ENCODE assay signal across 14 cellular contexts in the genomic region with DNA sequence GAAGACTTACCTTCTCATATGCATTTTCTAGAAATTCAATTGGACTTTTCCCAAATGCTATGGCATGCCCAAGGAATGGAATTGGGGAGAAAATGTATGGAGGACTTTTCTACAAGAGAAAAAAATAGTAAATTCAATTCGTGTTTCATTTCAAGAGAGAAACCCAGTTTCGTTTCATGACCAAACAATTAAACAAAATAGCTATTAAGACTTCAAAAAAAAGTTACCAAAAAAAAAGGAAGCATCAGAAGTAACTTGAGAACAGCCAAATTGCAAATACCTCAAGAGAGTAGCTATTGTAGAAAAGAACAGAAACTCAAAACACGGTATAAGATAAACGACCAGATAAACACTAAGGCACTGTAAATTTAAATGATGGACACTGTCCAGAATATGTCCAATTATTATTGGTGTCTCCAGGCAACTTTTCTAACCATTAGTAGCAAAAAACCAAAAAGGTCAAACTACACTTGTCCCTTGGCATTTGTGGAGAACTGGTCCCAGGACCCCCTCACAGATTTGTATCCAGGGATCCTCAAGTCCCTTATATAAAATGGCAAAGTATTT. TPM values are rescaled to one million over a fixed set of nuclear protein-coding genes. Genes with fewer than 3 reads are reported as not detected.
A peak's percentile ranks its signal among the peaks of the same experiment; 100 is the strongest.
DNase-seq lines count a peak whose midpoint lies in the region; ATAC-seq and TF ChIP-seq lines count a peak whose summit lies in the region.
"Had no signal": no experiment of that assay in that cellular context is flagged by ENCODE, and none has a peak within 500 bp of the region (broad histone marks: within the 10 kb centered on the region; RNA-seq: fewer than 3 reads in every experiment).

No MANE protein-coding gene starts in this region.

- ATAC-seq in left ventricle myocardium superior (no peak), WTC11 (no peak)

- H3K36me3 Mint-ChIP-seq in WTC11 (peaks cover 40% of the 10 kb centered on the region), type B pancreatic cell (peaks cover 19% of the 10 kb centered on the region)

- H3K4me1 ChIP-seq in cardiac muscle cell (ENCODE audit: low read depth), result peaks cover 16% of the 10 kb centered on the region

- DNase-seq in cardiac muscle cell (ENCODE audit: low read depth in 1 of 2, low spot score in 1 of 2) (no peak), left ventricle myocardium superior (no peak), WTC11 (ENCODE audit: low spot score) (no peak), foreskin fibroblast (no peak), type B pancreatic cell (ENCODE audit: extremely low spot score, unreplicated experiment) (no peak), GDM1 (lab: John Stamatoyannopoulos, UW) (no peak), RPMI8226 (no peak)
- no peak for DNase-seq in activated CD4-positive, alpha-beta T cell treated with anti-CD3 and anti-CD28 coated beads, Interleukin-2, amount 50 U/mL, for 1 hour
- DNase-seq: activated T-cell treated with anti-CD3 and anti-CD28 coated beads, Interleukin-2, amount 50 U/mL, for 1 hour; HCEC 1CT; head of caudate nucleus; NCI-H1092; NCI-H748 treated with DMSO at 0.1 percent for 48 hours had no signal

- POLR2A ChIA-PET in WTC11 (lab: Charles Lee), result no interaction called here

- no peak overlapping the region for H3K27ac ChIP-seq in cardiac muscle cell

- CTCF ChIA-PET in WTC11 (lab: Charles Lee), result interaction anchor here (0.6 to 2.1 kb wide), 4 partner anchors 34 to 329 kb away, joined by 3 to 9 read pairs (median 4); a partner anchor contains a TSS

- H3K27me3 Mint-ChIP-seq in WTC11 (ENCODE audit: low read depth), result no peaks in the 10 kb centered on the region
- H3K27me3 Mint-ChIP-seq in type B pancreatic cell, result no peaks in the 10 kb centered on the region

- H3K27ac Mint-ChIP-seq in WTC11, result peak overlapping the region; percentile 17; the same call in 1 of the 2 replicates
- H3K27ac Mint-ChIP-seq in type B pancreatic cell, result no peak overlapping the region

- peak overlapping the region; percentile 98 for H3K4me3 Mint-ChIP-seq in WTC11
- H3K4me3 Mint-ChIP-seq in type B pancreatic cell, result peak overlapping the region; percentile 72

- intact Hi-C loops in left ventricle myocardium superior (cut with micrococcal nuclease), result no loop called here

- peaks cover 20% of the 10 kb centered on the region for H3K4me1 Mint-ChIP-seq in WTC11
- peaks cover 30% of the 10 kb centered on the region for H3K4me1 Mint-ChIP-seq in type B pancreatic cell (ENCODE audit: unreplicated experiment)

- H3K36me3 ChIP-seq in cardiac muscle cell, result peaks cover 31% of the 10 kb centered on the region

- H3K4me3 ChIP-seq in cardiac muscle cell, result peak overlapping the region; percentile 66
- H3K4me3 ChIP-seq in foreskin fibroblast (ENCODE audit: low read depth in 1 of 2, low read length in 2 of 2), result peak overlapping the region; percentile 78 to 95

- H3K27me3 ChIP-seq in cardiac muscle cell, result no peaks in the 10 kb centered on the region

- H3K9me3 Mint-ChIP-seq in WTC11 (no peaks in the 10 kb centered on the region), type B pancreatic cell (no peaks in the 10 kb centered on the region)

- TF ChIP-seq CTCF in cardiac muscle cell (IDR thresholded peaks at IDR 0.05; ENCODE audit: low read depth, low read length), result no peak
- TF ChIP-seq CTCF in WTC11 (IDR thresholded peaks at IDR 0.05), result no peak
- TF ChIP-seq CTCF in foreskin fibroblast (IDR thresholded peaks at IDR 0.05; ENCODE audit: low read depth, low read length), result no peak
- TF ChIP-seq CTCF in type B pancreatic cell (conservative IDR thresholded peaks at IDR 0.05), result no peak

- H3K9me3 ChIP-seq in cardiac muscle cell (ENCODE audit: low read depth), result no peaks in the 10 kb centered on the region

TF ChIP-seq in WTC11, 78 proteins besides CTCF, POLR2A, EP300 and RAD21 (continues in another document):
- TF ChIP-seq, protein P1, sequence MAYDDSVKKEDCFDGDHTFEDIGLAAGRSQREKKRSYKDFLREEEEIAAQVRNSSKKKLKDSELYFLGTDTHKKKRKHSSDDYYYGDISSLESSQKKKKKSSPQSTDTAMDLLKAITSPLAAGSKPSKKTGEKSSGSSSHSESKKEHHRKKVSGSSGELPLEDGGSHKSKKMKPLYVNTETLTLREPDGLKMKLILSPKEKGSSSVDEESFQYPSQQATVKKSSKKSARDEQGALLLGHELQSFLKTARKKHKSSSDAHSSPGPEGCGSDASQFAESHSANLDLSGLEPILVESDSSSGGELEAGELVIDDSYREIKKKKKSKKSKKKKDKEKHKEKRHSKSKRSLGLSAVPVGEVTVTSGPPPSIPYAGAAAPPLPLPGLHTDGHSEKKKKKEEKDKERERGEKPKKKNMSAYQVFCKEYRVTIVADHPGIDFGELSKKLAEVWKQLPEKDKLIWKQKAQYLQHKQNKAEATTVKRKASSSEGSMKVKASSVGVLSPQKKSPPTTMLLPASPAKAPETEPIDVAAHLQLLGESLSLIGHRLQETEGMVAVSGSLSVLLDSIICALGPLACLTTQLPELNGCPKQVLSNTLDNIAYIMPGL (CRISPR knock-in tag; IDR thresholded peaks at IDR 0.05), result no peak
- TF ChIP-seq, protein P2, sequence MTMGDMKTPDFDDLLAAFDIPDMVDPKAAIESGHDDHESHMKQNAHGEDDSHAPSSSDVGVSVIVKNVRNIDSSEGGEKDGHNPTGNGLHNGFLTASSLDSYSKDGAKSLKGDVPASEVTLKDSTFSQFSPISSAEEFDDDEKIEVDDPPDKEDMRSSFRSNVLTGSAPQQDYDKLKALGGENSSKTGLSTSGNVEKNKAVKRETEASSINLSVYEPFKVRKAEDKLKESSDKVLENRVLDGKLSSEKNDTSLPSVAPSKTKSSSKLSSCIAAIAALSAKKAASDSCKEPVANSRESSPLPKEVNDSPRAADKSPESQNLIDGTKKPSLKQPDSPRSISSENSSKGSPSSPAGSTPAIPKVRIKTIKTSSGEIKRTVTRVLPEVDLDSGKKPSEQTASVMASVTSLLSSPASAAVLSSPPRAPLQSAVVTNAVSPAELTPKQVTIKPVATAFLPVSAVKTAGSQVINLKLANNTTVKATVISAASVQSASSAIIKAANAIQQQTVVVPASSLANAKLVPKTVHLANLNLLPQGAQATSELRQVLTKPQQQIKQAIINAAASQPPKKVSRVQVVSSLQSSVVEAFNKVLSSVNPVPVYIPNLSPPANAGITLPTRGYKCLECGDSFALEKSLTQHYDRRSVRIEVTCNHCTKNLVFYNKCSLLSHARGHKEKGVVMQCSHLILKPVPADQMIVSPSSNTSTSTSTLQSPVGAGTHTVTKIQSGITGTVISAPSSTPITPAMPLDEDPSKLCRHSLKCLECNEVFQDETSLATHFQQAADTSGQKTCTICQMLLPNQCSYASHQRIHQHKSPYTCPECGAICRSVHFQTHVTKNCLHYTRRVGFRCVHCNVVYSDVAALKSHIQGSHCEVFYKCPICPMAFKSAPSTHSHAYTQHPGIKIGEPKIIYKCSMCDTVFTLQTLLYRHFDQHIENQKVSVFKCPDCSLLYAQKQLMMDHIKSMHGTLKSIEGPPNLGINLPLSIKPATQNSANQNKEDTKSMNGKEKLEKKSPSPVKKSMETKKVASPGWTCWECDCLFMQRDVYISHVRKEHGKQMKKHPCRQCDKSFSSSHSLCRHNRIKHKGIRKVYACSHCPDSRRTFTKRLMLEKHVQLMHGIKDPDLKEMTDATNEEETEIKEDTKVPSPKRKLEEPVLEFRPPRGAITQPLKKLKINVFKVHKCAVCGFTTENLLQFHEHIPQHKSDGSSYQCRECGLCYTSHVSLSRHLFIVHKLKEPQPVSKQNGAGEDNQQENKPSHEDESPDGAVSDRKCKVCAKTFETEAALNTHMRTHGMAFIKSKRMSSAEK (CRISPR knock-in tag; IDR thresholded peaks at IDR 0.05; ENCODE audit: borderline replicate concordance), result no peak
- TF ChIP-seq GRHL2 (CRISPR knock-in tag; IDR thresholded peaks at IDR 0.05; ENCODE audit: insufficient replicate concordance, severe bottlenecking) (no peak), FOXJ3 (CRISPR knock-in tag; IDR thresholded peaks at IDR 0.05; ENCODE audit: borderline replicate concordance) (no peak), HMGA2 (CRISPR knock-in tag; IDR thresholded peaks at IDR 0.05) (no peak)
- TF ChIP-seq, protein P3, sequence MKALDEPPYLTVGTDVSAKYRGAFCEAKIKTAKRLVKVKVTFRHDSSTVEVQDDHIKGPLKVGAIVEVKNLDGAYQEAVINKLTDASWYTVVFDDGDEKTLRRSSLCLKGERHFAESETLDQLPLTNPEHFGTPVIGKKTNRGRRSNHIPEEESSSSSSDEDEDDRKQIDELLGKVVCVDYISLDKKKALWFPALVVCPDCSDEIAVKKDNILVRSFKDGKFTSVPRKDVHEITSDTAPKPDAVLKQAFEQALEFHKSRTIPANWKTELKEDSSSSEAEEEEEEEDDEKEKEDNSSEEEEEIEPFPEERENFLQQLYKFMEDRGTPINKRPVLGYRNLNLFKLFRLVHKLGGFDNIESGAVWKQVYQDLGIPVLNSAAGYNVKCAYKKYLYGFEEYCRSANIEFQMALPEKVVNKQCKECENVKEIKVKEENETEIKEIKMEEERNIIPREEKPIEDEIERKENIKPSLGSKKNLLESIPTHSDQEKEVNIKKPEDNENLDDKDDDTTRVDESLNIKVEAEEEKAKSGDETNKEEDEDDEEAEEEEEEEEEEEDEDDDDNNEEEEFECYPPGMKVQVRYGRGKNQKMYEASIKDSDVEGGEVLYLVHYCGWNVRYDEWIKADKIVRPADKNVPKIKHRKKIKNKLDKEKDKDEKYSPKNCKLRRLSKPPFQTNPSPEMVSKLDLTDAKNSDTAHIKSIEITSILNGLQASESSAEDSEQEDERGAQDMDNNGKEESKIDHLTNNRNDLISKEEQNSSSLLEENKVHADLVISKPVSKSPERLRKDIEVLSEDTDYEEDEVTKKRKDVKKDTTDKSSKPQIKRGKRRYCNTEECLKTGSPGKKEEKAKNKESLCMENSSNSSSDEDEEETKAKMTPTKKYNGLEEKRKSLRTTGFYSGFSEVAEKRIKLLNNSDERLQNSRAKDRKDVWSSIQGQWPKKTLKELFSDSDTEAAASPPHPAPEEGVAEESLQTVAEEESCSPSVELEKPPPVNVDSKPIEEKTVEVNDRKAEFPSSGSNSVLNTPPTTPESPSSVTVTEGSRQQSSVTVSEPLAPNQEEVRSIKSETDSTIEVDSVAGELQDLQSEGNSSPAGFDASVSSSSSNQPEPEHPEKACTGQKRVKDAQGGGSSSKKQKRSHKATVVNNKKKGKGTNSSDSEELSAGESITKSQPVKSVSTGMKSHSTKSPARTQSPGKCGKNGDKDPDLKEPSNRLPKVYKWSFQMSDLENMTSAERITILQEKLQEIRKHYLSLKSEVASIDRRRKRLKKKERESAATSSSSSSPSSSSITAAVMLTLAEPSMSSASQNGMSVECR (CRISPR knock-in tag; IDR thresholded peaks at IDR 0.05; ENCODE audit: borderline replicate concordance), result no peak

RNA-seq across cellular contexts. Expression of a gene that starts 2.4 kb away (rescaled TPM):
- 41.0 and 94.4 TPM in 2 replicates for total RNA-seq in cardiac muscle cell
- 70.0 and 116 TPM in 2 replicates for polyA plus RNA-seq in cardiac muscle cell
- total RNA-seq in left ventricle myocardium superior, result 17.6 TPM
- 81.4 to 85.1 TPM (median 84.1 TPM) in 3 replicates for total RNA-seq in WTC11 (2021)
- total RNA-seq in type B pancreatic cell (ENCODE audit: low replicate concordance), result 82.8 and 83.0 TPM in 2 replicates

RNA-seq across cellular contexts. Expression of a gene that starts 47.1 kb away (rescaled TPM):
- total RNA-seq in cardiac muscle cell (0.51 and 0.60 TPM in 2 replicates), left ventricle myocardium superior (not detected), WTC11 (2021) (not detected in 3 replicates), type B pancreatic cell (ENCODE audit: low replicate concordance) (0.19 TPM in 1 of 2 replicates, not detected in the other)
- 0.20 TPM in 1 of 2 replicates, not detected in the other for polyA plus RNA-seq in cardiac muscle cell
- total RNA-seq: mucosa of gallbladder had no signal
